ENCODE assay signal across 9 cellular contexts in the genomic region with DNA sequence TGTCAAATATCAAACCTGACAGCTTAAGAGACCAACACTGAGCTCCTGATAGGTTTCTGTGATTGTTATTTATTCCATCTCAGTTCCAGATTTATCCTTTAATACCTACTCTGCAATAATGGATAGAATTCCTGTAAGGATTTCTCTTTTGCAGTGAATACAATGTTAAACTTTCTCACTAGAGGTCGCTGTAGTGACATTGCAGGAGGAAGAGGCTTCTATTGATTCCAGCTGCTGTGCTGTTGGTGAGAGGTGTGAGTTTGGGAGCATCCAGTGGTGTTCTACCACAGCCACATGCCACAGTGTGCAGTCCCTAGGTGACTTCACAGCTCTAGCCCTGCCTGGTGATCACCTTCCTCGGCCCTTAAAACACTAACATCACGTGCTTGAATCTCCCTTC. TPM values are rescaled to one million over a fixed set of nuclear protein-coding genes. Genes with fewer than 3 reads are reported as not detected.
DNase-seq lines count a peak whose midpoint lies in the region; ATAC-seq and TF ChIP-seq lines count a peak whose summit lies in the region.
"Had no signal": no experiment of that assay in that cellular context is flagged by ENCODE, and none has a peak within 500 bp of the region (broad histone marks: within the 10 kb centered on the region; RNA-seq: fewer than 3 reads in every experiment).

No MANE protein-coding gene starts in this region.

- no peaks in the 10 kb centered on the region for H3K27me3 ChIP-seq in effector memory CD4-positive, alpha-beta T cell (replicated peaks; ENCODE audit: control insufficient read depth, insufficient read depth, low read length, poor library complexity, severe bottlenecking)

- H3K4me3 ChIP-seq in fibroblast of the aortic adventitia (ENCODE audit: low read depth, low read length) = no peak overlapping the region
- no peak overlapping the region for H3K4me3 ChIP-seq in effector memory CD4-positive, alpha-beta T cell (ENCODE audit: insufficient read depth, low read depth, low read length, poor library complexity, severe bottlenecking)

- TF ChIP-seq CTCF in fibroblast of the aortic adventitia (IDR thresholded peaks at IDR 0.05; ENCODE audit: insufficient read depth, low read length) = peak; percentile 49

- H3K27ac ChIP-seq in effector memory CD4-positive, alpha-beta T cell (ENCODE audit: insufficient read depth, low read length, poor library complexity, severe bottlenecking) = no peak overlapping the region

- peak; percentile 37 for DNase-seq in A172 (ENCODE audit: low spot score)
- DNase-seq in OCI-M1 (lab: John Stamatoyannopoulos, UW) = peak; percentile 62
- peak; percentile 41 for DNase-seq in fibroblast of the aortic adventitia (ENCODE audit: low read depth)
- DNase-seq in activated T-cell treated with anti-CD3 and anti-CD28 coated beads for 4 hours = no peak
- no peak for DNase-seq in effector memory CD4-positive, alpha-beta T cell
- no peak for DNase-seq in amniotic stem cell (lab: John Stamatoyannopoulos, UW)

- H3K36me3 ChIP-seq in effector memory CD4-positive, alpha-beta T cell (ENCODE audit: control insufficient read depth, insufficient read depth, low read length) = no peaks in the 10 kb centered on the region

- peak; percentile 50 for ATAC-seq in GM21717 (IDR thresholded peaks at IDR 0.05; ENCODE audit: unreplicated experiment)
- ATAC-seq in GM18519 (IDR thresholded peaks at IDR 0.05; ENCODE audit: low FRiP score, unreplicated experiment) = no peak

- H3K9me3 ChIP-seq in effector memory CD4-positive, alpha-beta T cell (ENCODE audit: control insufficient read depth, low read length) = no peaks in the 10 kb centered on the region

- no peaks in the 10 kb centered on the region for H3K4me1 ChIP-seq in effector memory CD4-positive, alpha-beta T cell (ENCODE audit: control insufficient read depth, insufficient read depth, low read length, poor library complexity, severe bottlenecking)

RNA-seq across cellular contexts. Expression of gene DCAF8L2, which starts 34.6 kb away (rescaled TPM):
- total RNA-seq in A172 (2014; rRNA removed; shearing (Covaris generic)) = not detected in 2 replicates
- not detected in 2 replicates for total RNA-seq in fibroblast of the aortic adventitia (ENCODE audit: low replicate concordance)
- total RNA-seq: subcutaneous adipose tissue had no signal

Comparison
In these comparisons a context has a peak if more than half of its experiments do, and no peak if none do; other contexts are left out.
1. DNase-seq: peak in A172 (single experiment), OCI-M1 (single experiment) and fibroblast of the aortic adventitia (single experiment); none in activated T-cell treated with anti-CD3 and anti-CD28 coated beads for 4 hours (single experiment), effector memory CD4-positive, alpha-beta T cell (0 of 3) and amniotic stem cell (single experiment).